Comparison of ENCODE assay signal across 2 cellular contexts in genomic region chr17:69048634-69049033, GRCh38.
TF ChIP-seq lines count a peak whose summit lies in the region.

No MANE protein-coding gene starts in this region.

TF ChIP-seq in IMR-90, 13 proteins besides CTCF, POLR2A, EP300 and RAD21:
- no peak for TF ChIP-seq BHLHE40 (IDR thresholded peaks at IDR 0.05; ENCODE audit: low read depth, low read length)
- no peak for TF ChIP-seq USF2 (IDR thresholded peaks at IDR 0.05; ENCODE audit: low read depth, low read length)
- no peak for TF ChIP-seq MAFK (IDR thresholded peaks at IDR 0.05; ENCODE audit: low read depth, low read length)
- TF ChIP-seq NFE2L2 (IDR thresholded peaks at IDR 0.05; ENCODE audit: low read depth, low read length), result no peak
- no peak for TF ChIP-seq CHD1 (IDR thresholded peaks at IDR 0.05; ENCODE audit: low read depth, low read length)
- no peak for TF ChIP-seq FOS (IDR thresholded peaks at IDR 0.05; ENCODE audit: low read depth, low read length)
- no peak for TF ChIP-seq RCOR1 (IDR thresholded peaks at IDR 0.05; ENCODE audit: insufficient replicate concordance, low read length)
- TF ChIP-seq ELK1 (IDR thresholded peaks at IDR 0.05; ENCODE audit: borderline replicate concordance, low read depth, low read length), result no peak
- TF ChIP-seq SMC3 (IDR thresholded peaks at IDR 0.05; ENCODE audit: low read depth, low read length), result no peak
- no peak for TF ChIP-seq CEBPB (IDR thresholded peaks at IDR 0.05; ENCODE audit: low read depth, low read length)
- no peak for TF ChIP-seq RFX5 (IDR thresholded peaks at IDR 0.05; ENCODE audit: low read depth, low read length)
- TF ChIP-seq MXI1 (IDR thresholded peaks at IDR 0.05; ENCODE audit: borderline replicate concordance, low read depth, low read length), result no peak
- TF ChIP-seq MAZ (IDR thresholded peaks at IDR 0.05; ENCODE audit: borderline replicate concordance, low read depth, low read length), result no peak
TF ChIP-seq in IMR-90: peak in this region for 0.

TF ChIP-seq in endothelial cell of umbilical vein, 7 proteins besides CTCF, POLR2A, EP300 and RAD21:
- TF ChIP-seq EZH2 (IDR thresholded peaks at IDR 0.05; ENCODE audit: borderline replicate concordance, low read depth, low read length, severe bottlenecking), result no peak
